18 cellular contexts compared by ENCODE assay signal in genomic region chr17:34624767-34625389, GRCh38. TPM values are rescaled to one million over a fixed set of nuclear protein-coding genes. Genes with fewer than 3 reads are reported as not detected.
DNase-seq lines count a peak whose midpoint lies in the region; ATAC-seq and TF ChIP-seq lines count a peak whose summit lies in the region.
"Had no signal": no experiment of that assay in that cellular context is flagged by ENCODE, and none has a peak within 500 bp of the region (broad histone marks: within the 10 kb centered on the region; RNA-seq: fewer than 3 reads in every experiment).

No MANE protein-coding gene starts in this region.

- H3K36me3 Mint-ChIP-seq in type B pancreatic cell: no peaks in the 10 kb centered on the region

- no peak for ATAC-seq in HG02840 (IDR thresholded peaks at IDR 0.05; ENCODE audit: low FRiP score, unreplicated experiment)

- TF ChIP-seq CTCF in VCaP (conservative IDR thresholded peaks at IDR 0.05) (no peak), type B pancreatic cell (conservative IDR thresholded peaks at IDR 0.05) (no peak)

- H3K27ac ChIP-seq in VCaP: peak overlapping the region; percentile 17; the same call in 1 of the 2 replicates
- H3K27ac ChIP-seq: BLaER1 treated with 17β-estradiol and CSF1 and Interleukin-3, amounts not matched to agents 10 nM and 100 nM had no signal

- DNase-seq in NCI-H2227 (lab: John Stamatoyannopoulos, UW; ENCODE audit: unreplicated experiment) (peak; percentile 10), NCI-H2227 treated with DMSO at 0.1 percent for 48 hours (lab: John Stamatoyannopoulos, UW) (no peak), medulla oblongata (ENCODE audit: extremely low spot score) (peak; percentile 37), type B pancreatic cell (ENCODE audit: extremely low spot score, unreplicated experiment) (no peak), NCI-H2171 (lab: John Stamatoyannopoulos, UW) (no peak), SKM-1 treated with dmso at 0.1 percent for 144 hours (lab: John Stamatoyannopoulos, UW; ENCODE audit: unreplicated experiment) (no peak)
- DNase-seq: 8988T, DMS153, EL, HFFc6, KBM-7, NCI-H1694, NCI-H510A, SIG-M5 had no signal

- no peaks in the 10 kb centered on the region for H3K9me3 Mint-ChIP-seq in type B pancreatic cell
- H3K9me3 Mint-ChIP-seq: HFFc6 had no signal

- peak overlapping the region; percentile 5 for H3K4me3 Mint-ChIP-seq in type B pancreatic cell
- H3K4me3 Mint-ChIP-seq: HFFc6 had no signal

- H3K4me1 Mint-ChIP-seq in type B pancreatic cell (ENCODE audit: unreplicated experiment): peaks cover 20% of the 10 kb centered on the region

- no peak overlapping the region for H3K27ac Mint-ChIP-seq in type B pancreatic cell
- H3K27ac Mint-ChIP-seq: HFFc6 had no signal

- H3K27me3 Mint-ChIP-seq in type B pancreatic cell: peaks cover 51% of the 10 kb centered on the region

RNA-seq across cellular contexts. Expression of gene TMEM132E, which starts 45.5 kb away (rescaled TPM):
- 0.92 and 1.2 TPM in 2 replicates for total RNA-seq in type B pancreatic cell (ENCODE audit: low replicate concordance)
- total RNA-seq: HFFc6, RPMI7951 had no signal

Comparison
In these comparisons a context has a peak if more than half of its experiments do, and no peak if none do; other contexts are left out.
1. DNase-seq: peak in NCI-H2227 (single experiment) and medulla oblongata (single experiment); none in NCI-H2227 treated with DMSO at 0.1 percent for 48 hours (single experiment), type B pancreatic cell (single experiment), NCI-H2171 (single experiment) and SKM-1 treated with dmso at 0.1 percent for 144 hours (single experiment).